Comparison of ENCODE assay signal across 22 cellular contexts in the genomic region with DNA sequence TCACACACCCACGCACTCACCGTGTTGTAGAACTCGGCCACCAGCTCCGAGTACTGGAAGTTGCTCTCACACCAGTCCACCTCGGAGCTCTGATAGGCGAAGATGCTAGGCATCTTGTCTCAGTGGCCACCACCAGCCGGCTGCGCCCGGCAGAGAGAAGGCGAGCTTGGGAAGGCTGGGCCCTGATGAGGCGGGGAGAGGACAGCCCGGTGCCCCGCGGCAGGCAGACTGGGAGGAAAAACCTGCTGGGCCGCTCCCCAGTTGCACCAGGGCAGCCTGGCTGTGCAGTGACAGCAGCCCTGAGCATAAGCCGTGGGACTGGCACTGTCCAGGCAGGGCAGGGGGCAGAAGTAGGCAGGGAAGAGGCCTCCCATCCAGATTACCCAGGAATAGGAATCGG. TPM values are rescaled to one million over a fixed set of nuclear protein-coding genes. Genes with fewer than 3 reads are reported as not detected.
"Had no signal": no experiment of that assay in that cellular context is flagged by ENCODE, and none has a peak within 500 bp of the region (broad histone marks: within the 10 kb centered on the region; RNA-seq: fewer than 3 reads in every experiment).

A gene with protein sequence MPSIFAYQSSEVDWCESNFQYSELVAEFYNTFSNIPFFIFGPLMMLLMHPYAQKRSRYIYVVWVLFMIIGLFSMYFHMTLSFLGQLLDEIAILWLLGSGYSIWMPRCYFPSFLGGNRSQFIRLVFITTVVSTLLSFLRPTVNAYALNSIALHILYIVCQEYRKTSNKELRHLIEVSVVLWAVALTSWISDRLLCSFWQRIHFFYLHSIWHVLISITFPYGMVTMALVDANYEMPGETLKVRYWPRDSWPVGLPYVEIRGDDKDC (minus strand): TSS at position 174 of the 400 bp plus-strand sequence. CDS start 61 bp downstream, at position 113.

- ATAC-seq: activated CD4-positive, CD25-positive, alpha-beta regulatory T cell treated with anti-CD3 and anti-CD28 coated beads, Interleukin-2, amount 50 U/mL, for 24 hours; activated T-cell treated with anti-CD3 and anti-CD28 coated beads, Interleukin-2, amount 50 U/mL, for 72 hours; foreskin keratinocyte; left lobe of liver; naive thymus-derived CD4-positive, alpha-beta T cell; upper lobe of right lung had no signal

- DNase-seq: activated CD4-positive, alpha-beta memory T cell treated with anti-CD3 and anti-CD28 coated beads, Interleukin-2, amount 10 ng/mL, durations not matched to agents 7 days and 5 days; activated CD4-positive, alpha-beta T cell treated with anti-CD3 and anti-CD28 coated beads, Interleukin-2, amount 10 ng/mL, durations not matched to agents 24 days and 14 days; activated effector memory CD4-positive, alpha-beta T cell treated with Interleukin-2 at 50 U/mL for 16 hours; activated naive CD4-positive, alpha-beta T cell treated with anti-CD3 and anti-CD28 coated beads for 36 hours; activated T-cell treated with anti-CD3 and anti-CD28 coated beads, Interleukin-2, amount 50 U/mL, for 72 hours; amygdala; foreskin keratinocyte; naive thymus-derived CD4-positive, alpha-beta T cell; stimulated activated CD4-positive, alpha-beta T cell treated with anti-CD3 and anti-CD28 coated beads, Interleukin-2, amount 100 ng/mL, for 48 hours; stimulated activated CD8-positive, alpha-beta memory T cell treated with anti-CD3 and anti-CD28 coated beads, Interleukin-4, amount 100 ng/mL, for 48 hours; stimulated activated naive CD4-positive, alpha-beta T cell; upper lobe of right lung had no signal

- H3K4me3 ChIP-seq: lung, neural progenitor cell, upper lobe of right lung had no signal

- H2AFZ ChIP-seq: neural progenitor cell had no signal

- H3K27me3 ChIP-seq: neural progenitor cell, upper lobe of right lung had no signal

- H3K27me3 Mint-ChIP-seq: activated CD4-positive, alpha-beta memory T cell treated with anti-CD3 and anti-CD28 coated beads, Interleukin-2, amount 10 ng/mL, durations not matched to agents 7 days and 5 days; activated CD4-positive, alpha-beta T cell treated with anti-CD3 and anti-CD28 coated beads, Interleukin-2, amount 10 ng/mL, durations not matched to agents 24 days and 14 days; naive thymus-derived CD4-positive, alpha-beta T cell had no signal

- H3K9ac ChIP-seq: neural progenitor cell had no signal

- H3K4me2 ChIP-seq: neural progenitor cell had no signal

- H3K9me3 Mint-ChIP-seq: activated CD4-positive, alpha-beta memory T cell treated with anti-CD3 and anti-CD28 coated beads, Interleukin-2, amount 10 ng/mL, durations not matched to agents 7 days and 5 days; activated CD4-positive, alpha-beta T cell treated with anti-CD3 and anti-CD28 coated beads, Interleukin-2, amount 10 ng/mL, durations not matched to agents 24 days and 14 days; activated naive CD4-positive, alpha-beta T cell treated with anti-CD3 and anti-CD28 coated beads for 36 hours; activated T-cell treated with anti-CD3 and anti-CD28 coated beads, Interleukin-2, amount 50 U/mL, for 72 hours; naive thymus-derived CD4-positive, alpha-beta T cell; neural progenitor cell had no signal

- H3K27ac ChIP-seq: foreskin keratinocyte, neural progenitor cell, upper lobe of right lung, VCaP had no signal

- H3K36me3 Mint-ChIP-seq: neural progenitor cell had no signal

- H3K36me3 ChIP-seq: neural progenitor cell, upper lobe of right lung had no signal

- H3K27ac Mint-ChIP-seq: activated CD4-positive, alpha-beta memory T cell treated with anti-CD3 and anti-CD28 coated beads, Interleukin-2, amount 10 ng/mL, durations not matched to agents 7 days and 5 days; activated CD4-positive, alpha-beta T cell treated with anti-CD3 and anti-CD28 coated beads, Interleukin-2, amount 10 ng/mL, durations not matched to agents 24 days and 14 days; activated naive CD4-positive, alpha-beta T cell treated with anti-CD3 and anti-CD28 coated beads for 36 hours; activated T-cell treated with anti-CD3 and anti-CD28 coated beads, Interleukin-2, amount 50 U/mL, for 72 hours; naive thymus-derived CD4-positive, alpha-beta T cell; neural progenitor cell had no signal

- H3K4me1 ChIP-seq: foreskin keratinocyte, neural progenitor cell, upper lobe of right lung had no signal

- H3K4me1 Mint-ChIP-seq: activated CD4-positive, alpha-beta memory T cell treated with anti-CD3 and anti-CD28 coated beads, Interleukin-2, amount 10 ng/mL, durations not matched to agents 7 days and 5 days; activated CD4-positive, alpha-beta T cell treated with anti-CD3 and anti-CD28 coated beads, Interleukin-2, amount 10 ng/mL, durations not matched to agents 24 days and 14 days; naive thymus-derived CD4-positive, alpha-beta T cell; neural progenitor cell had no signal

- H3K9me3 ChIP-seq: upper lobe of right lung had no signal

- H3K4me3 Mint-ChIP-seq: activated CD4-positive, alpha-beta memory T cell treated with anti-CD3 and anti-CD28 coated beads, Interleukin-2, amount 10 ng/mL, durations not matched to agents 7 days and 5 days; activated CD4-positive, alpha-beta T cell treated with anti-CD3 and anti-CD28 coated beads, Interleukin-2, amount 10 ng/mL, durations not matched to agents 24 days and 14 days; activated naive CD4-positive, alpha-beta T cell treated with anti-CD3 and anti-CD28 coated beads for 36 hours; activated T-cell treated with anti-CD3 and anti-CD28 coated beads, Interleukin-2, amount 50 U/mL, for 72 hours; naive thymus-derived CD4-positive, alpha-beta T cell; neural progenitor cell had no signal

RNA-seq across cellular contexts. Expression of the gene that starts here (rescaled TPM):
- total RNA-seq: activated naive CD4-positive, alpha-beta T cell treated with anti-CD3 and anti-CD28 coated beads for 36 hours; cerebellum; epithelial cell of proximal tubule; foreskin keratinocyte; glomerular endothelial cell; kidney epithelial cell; lung; posterior vena cava; upper lobe of right lung had no signal
